23 cellular contexts compared by ENCODE assay signal in the genomic region with DNA sequence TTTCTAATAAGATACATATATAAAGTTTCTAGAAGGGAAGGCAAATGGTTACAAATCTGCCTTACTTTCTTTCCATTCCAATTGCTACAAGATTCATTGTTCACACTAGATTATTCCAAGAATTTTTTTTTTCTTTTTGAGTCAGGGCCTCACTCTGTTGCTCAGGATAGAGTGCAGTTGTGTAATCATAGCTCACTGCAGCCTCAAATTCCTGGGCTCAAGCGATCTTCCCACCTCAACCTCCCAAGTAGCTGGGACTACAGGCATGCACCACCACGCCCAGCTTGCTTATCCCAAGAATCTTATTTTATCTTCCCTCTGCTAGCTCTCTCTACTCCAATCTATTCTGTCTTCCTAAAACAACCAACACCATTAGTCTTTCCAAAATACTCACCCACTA.
DNase-seq lines count a peak whose midpoint lies in the region; ATAC-seq, FAIRE-seq and TF ChIP-seq lines count a peak whose summit lies in the region.
"Had no signal": no experiment of that assay in that cellular context is flagged by ENCODE, and none has a peak within 500 bp of the region (broad histone marks: within the 10 kb centered on the region; RNA-seq: fewer than 3 reads in every experiment).

No MANE protein-coding gene starts in this region.

- H2AK5ac ChIP-seq in trophoblast cell (ENCODE audit: low read length), result no peak overlapping the region

- H3K36me3 Mint-ChIP-seq in Caco-2 (ENCODE audit: insufficient read depth, unreplicated experiment) (peaks cover 18% of the 10 kb centered on the region), T-helper 17 cell (ENCODE audit: low read depth) (peaks cover 26% of the 10 kb centered on the region)
- peaks cover 16% of the 10 kb centered on the region for H3K36me3 Mint-ChIP-seq in activated CD4-positive, alpha-beta T cell treated with anti-CD3 and anti-CD28 coated beads for 36 hours (ENCODE audit: low read depth)
- H3K36me3 Mint-ChIP-seq in effector memory CD8-positive, alpha-beta T cell (ENCODE audit: insufficient read depth), result peaks cover 27% of the 10 kb centered on the region

- H3K4me3 Mint-ChIP-seq in Caco-2 (ENCODE audit: unreplicated experiment), result no peak overlapping the region
- H3K4me3 Mint-ChIP-seq in T-helper 17 cell, result no peak overlapping the region
- H3K4me3 Mint-ChIP-seq in activated CD4-positive, alpha-beta T cell treated with anti-CD3 and anti-CD28 coated beads for 36 hours, result no peak overlapping the region
- H3K4me3 Mint-ChIP-seq in effector memory CD8-positive, alpha-beta T cell, result no peak overlapping the region
- H3K4me3 Mint-ChIP-seq: CD4-positive, CD25-positive, alpha-beta regulatory T cell; GM23338 had no signal

- H3K9me3 ChIP-seq in Caco-2 (no peaks in the 10 kb centered on the region), T-helper 17 cell (ENCODE audit: control insufficient read depth, low read length, poor library complexity, severe bottlenecking) (no peaks in the 10 kb centered on the region), trophoblast cell (ENCODE audit: insufficient read depth, low read depth, low read length) (no peaks in the 10 kb centered on the region)
- H3K9me3 ChIP-seq: HAP-1 had no signal

- H3K27me3 Mint-ChIP-seq in Caco-2 (ENCODE audit: insufficient read depth, unreplicated experiment) (no peaks in the 10 kb centered on the region), T-helper 17 cell (no peaks in the 10 kb centered on the region)
- no peaks in the 10 kb centered on the region for H3K27me3 Mint-ChIP-seq in activated CD4-positive, alpha-beta T cell treated with anti-CD3 and anti-CD28 coated beads for 36 hours
- H3K27me3 Mint-ChIP-seq in effector memory CD8-positive, alpha-beta T cell, result no peaks in the 10 kb centered on the region
- H3K27me3 Mint-ChIP-seq: CD4-positive, CD25-positive, alpha-beta regulatory T cell had no signal

- no peak for FAIRE-seq in HTR-8/SVneo (lab: Jason Lieb, UNC)
- FAIRE-seq: GM12891 had no signal

- WGBS in trophoblast cell (ENCODE audit: extremely low coverage, insufficient coverage, insufficient read length), result no CpG with 5 or more reads among the region's 2 CpGs

- H2BK5ac ChIP-seq in trophoblast cell (ENCODE audit: low read depth, low read length, poor library complexity), result no peak overlapping the region

- no peak overlapping the region for H3K4ac ChIP-seq in trophoblast cell (ENCODE audit: low read depth, low read length)

- CTCF ChIA-PET in Caco-2 (lab: Charles Lee), result interaction anchor here (0.8 kb wide), 1 partner anchor 24 kb away, joined by 5 read pairs; no protein-coding TSS in a partner anchor
- CTCF ChIA-PET in activated CD4-positive, alpha-beta T cell treated with anti-CD3 and anti-CD28 coated beads for 36 hours (lab: Charles Lee), result interaction anchor here (0.9 to 4.7 kb wide), 4 partner anchors 13 to 24 kb away, joined by 3 to 25 read pairs (median 3); no protein-coding TSS in a partner anchor

- H3K14ac ChIP-seq in trophoblast cell (ENCODE audit: low read length), result no peak overlapping the region

- peak in 1 of 2 experiments; percentile 41 for DNase-seq in Caco-2
- no peak for DNase-seq in T-helper 17 cell
- peak; percentile 27 for DNase-seq in iris pigment epithelial cell (ENCODE audit: low read depth)
- peak; percentile 58 to 79 for DNase-seq in trophoblast cell
- DNase-seq in activated CD4-positive, alpha-beta T cell treated with anti-CD3 and anti-CD28 coated beads for 36 hours, result no peak
- DNase-seq in HTR-8/SVneo (ENCODE audit: insufficient read length, low spot score), result no peak
- DNase-seq in effector memory CD8-positive, alpha-beta T cell, result no peak
- DNase-seq: CD4-positive, CD25-positive, alpha-beta regulatory T cell; DND-41; NCI-H1092 treated with DMSO at 0.1 percent for 48 hours; NCI-H146; NCI-H2029; NCI-H2227 treated with DMSO at 0.1 percent for 48 hours; NCI-H524; NCI-H774; NK-92 treated with Interleukin-12 subunit alpha and Interleukin-12 subunit beta, amount 100 ng/mL, for 24 hours; SIG-M5 had no signal

- no peak overlapping the region for H2BK120ac ChIP-seq in trophoblast cell (ENCODE audit: insufficient read depth, low read length, poor library complexity)

- no peak overlapping the region for H2BK12ac ChIP-seq in trophoblast cell (ENCODE audit: low read length)

- H3K79me1 ChIP-seq in trophoblast cell (ENCODE audit: low read length), result no peaks in the 10 kb centered on the region

- ATAC-seq in T-helper 17 cell, result no peak
- ATAC-seq in activated CD4-positive, alpha-beta T cell treated with anti-CD3 and anti-CD28 coated beads for 36 hours, result no peak
- no peak for ATAC-seq in effector memory CD8-positive, alpha-beta T cell (replicated peaks)
- ATAC-seq: GM23338 had no signal

- no peak overlapping the region for H3K4me2 ChIP-seq in trophoblast cell (ENCODE audit: low read length)
- H3K4me2 ChIP-seq: GM23338, KMS-11 had no signal

- H3K36me3 ChIP-seq in Caco-2 (ENCODE audit: control insufficient read depth, insufficient read depth, low read length) (no peaks in the 10 kb centered on the region), trophoblast cell (ENCODE audit: control insufficient read depth in 1 of 2, insufficient read depth in 2 of 2, low read length in 2 of 2) (peaks cover 2% of the 10 kb centered on the region in 2 experiments)

- peak overlapping the region; percentile 9 for H3K27ac Mint-ChIP-seq in Caco-2 (ENCODE audit: unreplicated experiment)
- peak overlapping the region; percentile 89 for H3K27ac Mint-ChIP-seq in T-helper 17 cell
- no peak overlapping the region for H3K27ac Mint-ChIP-seq in activated CD4-positive, alpha-beta T cell treated with anti-CD3 and anti-CD28 coated beads for 36 hours
- H3K27ac Mint-ChIP-seq in effector memory CD8-positive, alpha-beta T cell, result peak overlapping the region in 1 of 2 donors; percentile 13
- H3K27ac Mint-ChIP-seq: GM23338 had no signal

- H3K23ac ChIP-seq in trophoblast cell (ENCODE audit: low read length), result no peak overlapping the region

- TF ChIP-seq CTCF in Caco-2 (IDR thresholded peaks at IDR 0.05; ENCODE audit: insufficient read depth in 1 of 2, low read depth in 1 of 2, low read length in 1 of 2, severe bottlenecking in 1 of 2, unreplicated experiment in 1 of 2), result no peak

- H3K18ac ChIP-seq in trophoblast cell (ENCODE audit: low read length), result no peak overlapping the region

- H3K4me1 ChIP-seq in Caco-2, result peaks cover 13% of the 10 kb centered on the region
- no peaks in the 10 kb centered on the region for H3K4me1 ChIP-seq in trophoblast cell (ENCODE audit: control insufficient read depth in 1 of 2, insufficient read depth in 2 of 2, low read length in 2 of 2)
- H3K4me1 ChIP-seq: HAP-1 had no signal

- H3K4me1 Mint-ChIP-seq in Caco-2 (ENCODE audit: low read depth, unreplicated experiment), result peaks cover 14% of the 10 kb centered on the region
- peaks cover 15% of the 10 kb centered on the region for H3K4me1 Mint-ChIP-seq in T-helper 17 cell
- no peaks in the 10 kb centered on the region for H3K4me1 Mint-ChIP-seq in activated CD4-positive, alpha-beta T cell treated with anti-CD3 and anti-CD28 coated beads for 36 hours
- peaks cover 0 to 6% of the 10 kb centered on the region in 2 donors for H3K4me1 Mint-ChIP-seq in effector memory CD8-positive, alpha-beta T cell (ENCODE audit: low read depth in 2 of 2)

- H4K91ac ChIP-seq in trophoblast cell (ENCODE audit: low read depth, low read length), result no peak overlapping the region

- no peak overlapping the region for H4K8ac ChIP-seq in trophoblast cell (ENCODE audit: low read depth, low read length)

- H3K27me3 ChIP-seq in Caco-2 (replicated peaks; ENCODE audit: control insufficient read depth, insufficient read depth, low read length), result no peaks in the 10 kb centered on the region
- H3K27me3 ChIP-seq in trophoblast cell (ENCODE audit: insufficient read depth, low read length), result no peaks in the 10 kb centered on the region

- no peak overlapping the region for H3K9ac ChIP-seq in trophoblast cell (ENCODE audit: low read length)
- H3K9ac ChIP-seq: KMS-11 had no signal

- peaks cover 11% of the 10 kb centered on the region for H3K9me3 Mint-ChIP-seq in Caco-2 (ENCODE audit: unreplicated experiment)
- H3K9me3 Mint-ChIP-seq in activated CD4-positive, alpha-beta T cell treated with anti-CD3 and anti-CD28 coated beads for 36 hours (ENCODE audit: low read depth), result no peaks in the 10 kb centered on the region
- H3K9me3 Mint-ChIP-seq in effector memory CD8-positive, alpha-beta T cell, result no peaks in the 10 kb centered on the region
- H3K9me3 Mint-ChIP-seq: CD4-positive, CD25-positive, alpha-beta regulatory T cell; GM23338 had no signal

- intact Hi-C loops in Caco-2 (cut with micrococcal nuclease; ENCODE audit: unreplicated experiment), result no loop called here
- intact Hi-C loops in activated CD4-positive, alpha-beta T cell treated with anti-CD3 and anti-CD28 coated beads for 36 hours (cut with DNase I, micrococcal nuclease), result no loop called here

- BruUV-seq in Caco-2 (replicated peaks; lab: Mats Ljungman, UMichigan), result no TSS peak

- H3K27ac ChIP-seq in trophoblast cell (ENCODE audit: low read depth, low read length), result no peak overlapping the region
- H3K27ac ChIP-seq: HL-60, KMS-11, RWPE1 had no signal

- H2AFZ ChIP-seq in trophoblast cell (ENCODE audit: insufficient read depth, low read length, poor library complexity), result no peak overlapping the region
- H2AFZ ChIP-seq: GM23338 had no signal

- no peak overlapping the region for H4K12ac ChIP-seq in trophoblast cell (ENCODE audit: low read depth, low read length)

- no peak overlapping the region for H3K4me3 ChIP-seq in Caco-2 (ENCODE audit: low read depth, low read length)
- H3K4me3 ChIP-seq in trophoblast cell (ENCODE audit: low read depth, low read length), result no peak overlapping the region
- H3K4me3 ChIP-seq: GM23338, HAP-1 had no signal

- POLR2A ChIA-PET in Caco-2 (lab: Charles Lee), result no interaction called here
- POLR2A ChIA-PET in activated CD4-positive, alpha-beta T cell treated with anti-CD3 and anti-CD28 coated beads for 36 hours (lab: Charles Lee), result no interaction called here

- no peaks in the 10 kb centered on the region for H3K79me2 ChIP-seq in trophoblast cell (ENCODE audit: control insufficient read depth, insufficient read depth, low read length, poor library complexity)

Comparison
In these comparisons a context has a peak if more than half of its experiments do, and no peak if none do; other contexts are left out.
1. DNase-seq: peak in iris pigment epithelial cell (single experiment) and trophoblast cell (2 of 2); none in T-helper 17 cell (0 of 3), activated CD4-positive, alpha-beta T cell treated with anti-CD3 and anti-CD28 coated beads for 36 hours (single experiment), HTR-8/SVneo (single experiment) and effector memory CD8-positive, alpha-beta T cell (0 of 3).